8 cellular contexts compared by ENCODE assay signal in the genomic region with DNA sequence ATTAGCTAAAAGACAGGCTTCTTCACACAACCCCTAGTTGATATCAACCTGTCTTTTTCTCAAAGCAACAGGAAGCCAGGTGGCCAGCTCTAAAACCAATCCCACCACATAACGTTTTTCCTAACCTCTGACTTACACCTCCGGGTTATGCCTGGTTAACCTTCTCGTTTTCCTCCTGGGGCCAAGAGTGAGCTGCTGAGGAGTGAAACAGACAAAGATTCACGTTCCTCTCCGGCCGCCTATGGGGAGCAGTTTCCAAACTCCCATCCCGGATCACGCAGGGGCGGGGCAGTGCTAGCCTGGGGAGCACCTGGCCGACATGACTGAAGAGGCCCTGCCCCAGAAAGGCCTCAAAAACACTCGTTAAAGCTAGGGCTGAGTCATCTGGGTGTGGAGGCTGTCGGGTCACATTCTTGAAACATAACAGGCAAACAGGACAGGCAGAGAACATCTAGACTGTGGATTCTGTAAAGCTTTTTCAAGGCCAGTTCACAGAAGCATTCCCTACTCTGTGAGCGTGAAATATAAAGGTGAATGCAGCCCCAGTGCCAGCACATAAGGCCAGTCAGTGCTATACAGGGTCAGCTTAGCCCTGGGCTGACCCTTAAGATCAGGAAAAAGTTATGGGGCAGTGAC. TPM values are rescaled to one million over a fixed set of nuclear protein-coding genes. Genes with fewer than 3 reads are reported as not detected.
DNase-seq lines count a peak whose midpoint lies in the region; ATAC-seq, FAIRE-seq and TF ChIP-seq lines count a peak whose summit lies in the region.

No MANE protein-coding gene starts in this region.

- H3K4me3 ChIP-seq in KMS-11 (IDR thresholded peaks at IDR 0.05; ENCODE audit: insufficient read depth, low read depth, low read length) (no peak overlapping the region), colonic mucosa (peak overlapping the region; percentile 22), mesenchymal stem cell (ENCODE audit: insufficient read depth in 1 of 2, low read depth in 1 of 2, low read length in 2 of 2) (peak overlapping the region in 1 of 2 experiments; percentile 71)

- peak overlapping the region; percentile 81 for H2BK5ac ChIP-seq in mesenchymal stem cell (ENCODE audit: low read depth, low read length, poor library complexity, severe bottlenecking)

- peak overlapping the region; percentile 97 for H4K8ac ChIP-seq in mesenchymal stem cell (ENCODE audit: low read length)

- H4K91ac ChIP-seq in mesenchymal stem cell (ENCODE audit: low read length) = peak overlapping the region; percentile 88

- H4K20me1 ChIP-seq in KMS-11 (ENCODE audit: insufficient read depth) = no peaks in the 10 kb centered on the region

- intact Hi-C loops in Calu3 (cut with micrococcal nuclease; ENCODE audit: unreplicated experiment) (loop anchor here (1.0 to 2.0 kb wide), 2 partner anchors 24 to 26 kb away; no protein-coding TSS in a partner anchor), colonic mucosa (cut with DNase I) (no loop called here)

- peak; percentile 93 for DNase-seq in Calu3
- peak; percentile 19 for DNase-seq in activated CD4-positive, CD25-positive, alpha-beta regulatory T cell treated with anti-CD3 and anti-CD28 coated beads, Interleukin-2, amount 50 U/mL, for 16 hours (ENCODE audit: low read depth, low spot score)
- peak; percentile 96 for DNase-seq in colonic mucosa
- DNase-seq in mesenchymal stem cell = peak; percentile 91
- no peak for DNase-seq in D721Med (ENCODE audit: insufficient read length, low spot score)

- H3K27me3 ChIP-seq in KMS-11 (ENCODE audit: insufficient read depth, low read depth) (no peaks in the 10 kb centered on the region), colonic mucosa (no peaks in the 10 kb centered on the region), mesenchymal stem cell (ENCODE audit: control insufficient read depth in 1 of 2, insufficient read depth in 1 of 2, low read length in 2 of 2) (no peaks in the 10 kb centered on the region)

- FAIRE-seq in D721Med (lab: Jason Lieb, UNC) = no peak

- no peak overlapping the region for H3K23ac ChIP-seq in mesenchymal stem cell (ENCODE audit: low read length in 2 of 2)

- H3K4me3 Mint-ChIP-seq in Calu3 (ENCODE audit: low read depth, unreplicated experiment) = peak overlapping the region; percentile 89
- H3K4me3 Mint-ChIP-seq in stimulated activated naive CD8-positive, alpha-beta T cell treated with anti-CD3 and anti-CD28 coated beads, Interleukin-15, Interleukin-2, amounts not matched to agents 100 ng/mL and 50 ng/mL, for 24 hours = peak overlapping the region; percentile 58

- H3K9me3 Mint-ChIP-seq in Calu3 (ENCODE audit: low read depth, unreplicated experiment) = no peaks in the 10 kb centered on the region
- peaks cover 11% of the 10 kb centered on the region for H3K9me3 Mint-ChIP-seq in stimulated activated naive CD8-positive, alpha-beta T cell treated with anti-CD3 and anti-CD28 coated beads, Interleukin-15, Interleukin-2, amounts not matched to agents 100 ng/mL and 50 ng/mL, for 24 hours

- H3K4me2 ChIP-seq in KMS-11 = peak overlapping the region; percentile 90
- H3K4me2 ChIP-seq in mesenchymal stem cell (ENCODE audit: low read length, poor library complexity, severe bottlenecking) = peak overlapping the region; percentile 35

- peak overlapping the region; percentile 98 for H3K27ac ChIP-seq in KMS-11
- peak overlapping the region; percentile 89 for H3K27ac ChIP-seq in colonic mucosa
- H3K27ac ChIP-seq in mesenchymal stem cell (ENCODE audit: low read length, poor library complexity, severe bottlenecking) = peak overlapping the region; percentile 99

- H3K79me1 ChIP-seq in mesenchymal stem cell (replicated peaks; ENCODE audit: low read length, poor library complexity, severe bottlenecking) = no peaks in the 10 kb centered on the region

- no peaks in the 10 kb centered on the region for H3K36me3 ChIP-seq in KMS-11 (ENCODE audit: insufficient read depth)
- H3K36me3 ChIP-seq in colonic mucosa = no peaks in the 10 kb centered on the region
- H3K36me3 ChIP-seq in mesenchymal stem cell (ENCODE audit: control insufficient read depth in 1 of 2, insufficient read depth in 2 of 2, low read depth in 1 of 2, low read length in 2 of 2) = no peaks in the 10 kb centered on the region

- H3K79me2 ChIP-seq in KMS-11 (ENCODE audit: insufficient read depth, low read depth) = no peaks in the 10 kb centered on the region

- peak overlapping the region; percentile 67 to 92 for H3K18ac ChIP-seq in mesenchymal stem cell (ENCODE audit: low read depth in 1 of 2, low read length in 2 of 2)

- no peak for TF ChIP-seq CTCF in Calu3 (IDR thresholded peaks at IDR 0.05; ENCODE audit: unreplicated experiment)
- TF ChIP-seq CTCF in KMS-11 (conservative IDR thresholded peaks at IDR 0.05; ENCODE audit: low read depth, low read length) = no peak
- TF ChIP-seq CTCF in colonic mucosa (IDR thresholded peaks at IDR 0.05) = no peak
- no peak for TF ChIP-seq CTCF in D721Med (IDR thresholded peaks at IDR 0.05; ENCODE audit: insufficient read depth, missing control alignments)

- peak overlapping the region; percentile 73 to 99 for H3K4ac ChIP-seq in mesenchymal stem cell (ENCODE audit: low read depth in 1 of 2, low read length in 2 of 2)

- ATAC-seq in GM21529 (IDR thresholded peaks at IDR 0.05; ENCODE audit: unreplicated experiment) = peak; percentile 48

- peaks cover 65% of the 10 kb centered on the region for H3K4me1 ChIP-seq in KMS-11 (ENCODE audit: low read depth, poor library complexity, severe bottlenecking)
- peaks cover 32% of the 10 kb centered on the region for H3K4me1 ChIP-seq in colonic mucosa
- H3K4me1 ChIP-seq in mesenchymal stem cell (ENCODE audit: control insufficient read depth, insufficient read depth, low read depth, low read length) = peaks cover 16% of the 10 kb centered on the region

- peak overlapping the region; percentile 98 for H2AK5ac ChIP-seq in mesenchymal stem cell (ENCODE audit: low read length, severe bottlenecking)

- CTCF ChIA-PET in Calu3 (lab: Charles Lee) = interaction anchor here (0.8 to 2.6 kb wide), 14 partner anchors 11 to 77 kb away, joined by 3 to 22 read pairs (median 4); partner anchors contain the start of genes LGALS3 and MAPK1IP1L

- H3K4me1 Mint-ChIP-seq in Calu3 (ENCODE audit: low read depth, unreplicated experiment) = peaks cover 54% of the 10 kb centered on the region
- peaks cover 50% of the 10 kb centered on the region for H3K4me1 Mint-ChIP-seq in stimulated activated naive CD8-positive, alpha-beta T cell treated with anti-CD3 and anti-CD28 coated beads, Interleukin-15, Interleukin-2, amounts not matched to agents 100 ng/mL and 50 ng/mL, for 24 hours (ENCODE audit: low read depth)

- H3K9me3 ChIP-seq in colonic mucosa (no peaks in the 10 kb centered on the region), mesenchymal stem cell (ENCODE audit: control insufficient read depth, low read length) (peaks cover 6% of the 10 kb centered on the region)

- peak overlapping the region; percentile 60 for H2BK15ac ChIP-seq in mesenchymal stem cell (ENCODE audit: low read depth, poor library complexity, severe bottlenecking)

- H3K14ac ChIP-seq in mesenchymal stem cell (ENCODE audit: low read length in 2 of 2) = no peak overlapping the region

- no peaks in the 10 kb centered on the region for H3K27me3 Mint-ChIP-seq in Calu3 (ENCODE audit: unreplicated experiment)
- no peaks in the 10 kb centered on the region for H3K27me3 Mint-ChIP-seq in stimulated activated naive CD8-positive, alpha-beta T cell treated with anti-CD3 and anti-CD28 coated beads, Interleukin-15, Interleukin-2, amounts not matched to agents 100 ng/mL and 50 ng/mL, for 24 hours

- H3K36me3 Mint-ChIP-seq in Calu3 (ENCODE audit: insufficient read depth, unreplicated experiment) = peaks cover 38% of the 10 kb centered on the region
- peaks cover 9% of the 10 kb centered on the region for H3K36me3 Mint-ChIP-seq in stimulated activated naive CD8-positive, alpha-beta T cell treated with anti-CD3 and anti-CD28 coated beads, Interleukin-15, Interleukin-2, amounts not matched to agents 100 ng/mL and 50 ng/mL, for 24 hours (ENCODE audit: low read depth)

- H2BK12ac ChIP-seq in mesenchymal stem cell (ENCODE audit: low read length in 2 of 2) = peak overlapping the region; percentile 99

- H3K27ac Mint-ChIP-seq in Calu3 (ENCODE audit: unreplicated experiment) = peak overlapping the region; percentile 100
- peak overlapping the region; percentile 84 for H3K27ac Mint-ChIP-seq in stimulated activated naive CD8-positive, alpha-beta T cell treated with anti-CD3 and anti-CD28 coated beads, Interleukin-15, Interleukin-2, amounts not matched to agents 100 ng/mL and 50 ng/mL, for 24 hours

- H2AFZ ChIP-seq in KMS-11 (ENCODE audit: low read depth) = peak overlapping the region; percentile 58
- peak overlapping the region; percentile 67 for H2AFZ ChIP-seq in mesenchymal stem cell (ENCODE audit: low read depth, low read length)

- peak overlapping the region; percentile 63 for H3K9ac ChIP-seq in KMS-11
- peak overlapping the region; percentile 31 to 87 for H3K9ac ChIP-seq in colonic mucosa (ENCODE audit: low read depth in 2 of 2, low read length in 2 of 2)
- peak overlapping the region; percentile 93 for H3K9ac ChIP-seq in mesenchymal stem cell (ENCODE audit: low read length)

- H2BK120ac ChIP-seq in mesenchymal stem cell (ENCODE audit: low read depth, low read length) = peak overlapping the region; percentile 96

- WGBS in mesenchymal stem cell = 10% methylated on average over 13 of the region's 13 CpGs

- BruUV-seq in Calu3 (replicated peaks; lab: Mats Ljungman, UMichigan) = no TSS peak

RNA-seq across cellular contexts. Expression of gene LGALS3, which starts 25.9 kb away (rescaled TPM):
- 429 and 672 TPM in 2 replicates for total RNA-seq in Calu3 (2022)
- total RNA-seq in colonic mucosa = 1,000 to 10,000 TPM; 1,592 to 1,798 TPM
- polyA plus RNA-seq in mesenchymal stem cell (2013, experiment 1 of 2) = 172 TPM
- polyA plus RNA-seq in mesenchymal stem cell (2013, experiment 2 of 2) = 175 TPM

RNA-seq across cellular contexts. Expression of gene MAPK1IP1L, which starts 51.7 kb away (rescaled TPM):
- 104 and 108 TPM in 2 replicates for total RNA-seq in Calu3 (2022)
- 10 to 100 TPM; 79.8 to 83.2 TPM for total RNA-seq in colonic mucosa
- 123 TPM for polyA plus RNA-seq in mesenchymal stem cell (2013, experiment 1 of 2)
- 118 TPM for polyA plus RNA-seq in mesenchymal stem cell (2013, experiment 2 of 2)
